12 cellular contexts compared by ENCODE assay signal in genomic region chr17:79006794-79007503, GRCh38. TPM values are rescaled to one million over a fixed set of nuclear protein-coding genes. Genes with fewer than 3 reads are reported as not detected.
DNase-seq lines count a peak whose midpoint lies in the region; ATAC-seq, FAIRE-seq and TF ChIP-seq lines count a peak whose summit lies in the region.
"Had no signal": no experiment of that assay in that cellular context is flagged by ENCODE, and none has a peak within 500 bp of the region (broad histone marks: within the 10 kb centered on the region; RNA-seq: fewer than 3 reads in every experiment).

No MANE protein-coding gene starts in this region.

- H3K4me3 Mint-ChIP-seq in activated CD8-positive, alpha-beta T cell treated with anti-CD3 and anti-CD28 coated beads for 36 hours, result peak overlapping the region; percentile 56
- H3K4me3 Mint-ChIP-seq in stimulated activated memory B cell treated with anti-CD40 and anti-IgM and Interleukin-4, amounts not matched to agents 10 μg/mL and 1 μg/mL and 100 μg/mL, for 72 hours, result no peak overlapping the region

- peaks cover 18 to 39% of the 10 kb centered on the region in 2 experiments; a peak in 3 of 4 replicates for H3K4me1 ChIP-seq in SK-N-SH (ENCODE audit: control insufficient read depth in 1 of 2, insufficient read depth in 2 of 2, low read depth in 1 of 2, low read length in 1 of 2)
- peaks cover 28% of the 10 kb centered on the region for H3K4me1 ChIP-seq in Karpas-422 (ENCODE audit: low read length)

- intact Hi-C loops in activated CD8-positive, alpha-beta T cell treated with anti-CD3 and anti-CD28 coated beads for 36 hours (cut with micrococcal nuclease), result no loop called here

- DNase-seq in SK-N-SH (no peak), medulla oblongata (ENCODE audit: extremely low spot score) (peak; percentile 61), NCI-H748 (lab: John Stamatoyannopoulos, UW; ENCODE audit: unreplicated experiment) (no peak), GM12892 (ENCODE audit: insufficient read length) (no peak), Karpas-422 (no peak)
- no peak for DNase-seq in activated CD8-positive, alpha-beta T cell treated with anti-CD3 and anti-CD28 coated beads for 36 hours
- DNase-seq: DMS79 had no signal

- peak overlapping the region; percentile 62 for H3K27ac Mint-ChIP-seq in activated CD8-positive, alpha-beta T cell treated with anti-CD3 and anti-CD28 coated beads for 36 hours
- H3K27ac Mint-ChIP-seq in stimulated activated memory B cell treated with anti-CD40 and anti-IgM and Interleukin-4, amounts not matched to agents 10 μg/mL and 1 μg/mL and 100 μg/mL, for 72 hours, result peak overlapping the region; percentile 10

- no peaks in the 10 kb centered on the region for H3K9me3 ChIP-seq in SK-N-SH
- no peaks in the 10 kb centered on the region for H3K9me3 ChIP-seq in Karpas-422 (ENCODE audit: low read length)
- H3K9me3 ChIP-seq: mucosa of descending colon had no signal

- TF ChIP-seq POLR2A in GM12892 (IDR thresholded peaks at IDR 0.05; ENCODE audit: low read depth, low read length), result no peak

- no peak for TF ChIP-seq EP300 in SK-N-SH (IDR thresholded peaks at IDR 0.05; ENCODE audit: borderline replicate concordance in 1 of 2, low read depth in 1 of 2, low read length in 1 of 2)

- H3K9me2 ChIP-seq in SK-N-SH (no peaks in the 10 kb centered on the region), Karpas-422 (replicated peaks; ENCODE audit: insufficient read depth, low read length) (no peaks in the 10 kb centered on the region)

- no peak overlapping the region for H2AFZ ChIP-seq in SK-N-SH (ENCODE audit: low read depth)
- H2AFZ ChIP-seq in Karpas-422 (ENCODE audit: low read length), result no peak overlapping the region

- H3F3A ChIP-seq in SK-N-SH (replicated peaks; ENCODE audit: insufficient read depth), result peaks cover 3% of the 10 kb centered on the region

- H3K27ac ChIP-seq in SK-N-SH (ENCODE audit: low read depth in 2 of 2, low read length in 1 of 2), result no peak overlapping the region
- H3K27ac ChIP-seq in Karpas-422 (ENCODE audit: low read length), result no peak overlapping the region

- ATAC-seq in SK-N-SH treated with all-trans-retinoic acid at 6 μM for 48 hours, result no peak
- ATAC-seq in activated CD8-positive, alpha-beta T cell treated with anti-CD3 and anti-CD28 coated beads for 36 hours, result no peak
- no peak for ATAC-seq in stimulated activated memory B cell treated with anti-CD40 and anti-IgM and Interleukin-4, amounts not matched to agents 10 μg/mL and 1 μg/mL and 100 μg/mL, for 72 hours

- H3K79me2 ChIP-seq in SK-N-SH (ENCODE audit: insufficient read depth) (peaks cover 67% of the 10 kb centered on the region), Karpas-422 (ENCODE audit: low read length) (peaks cover 66% of the 10 kb centered on the region)

- POLR2A ChIA-PET in SK-N-SH (lab: Yijun Ruan, JAX), result no interaction called here
- POLR2A ChIA-PET in activated CD8-positive, alpha-beta T cell treated with anti-CD3 and anti-CD28 coated beads for 36 hours (lab: Charles Lee), result no interaction called here

- H3K4me3 ChIP-seq in SK-N-SH (ENCODE audit: low read depth in 2 of 2, low read length in 1 of 2) (no peak overlapping the region), Karpas-422 (ENCODE audit: low read length) (no peak overlapping the region)
- H3K4me3 ChIP-seq: mucosa of descending colon had no signal

- 0 out of 2 replicates have a peak overlapping the region, but pooled peaks have one; percentile 97 for H3K4me2 ChIP-seq in SK-N-SH
- H3K4me2 ChIP-seq in Karpas-422 (ENCODE audit: low read depth, low read length, poor library complexity, severe bottlenecking), result no peak overlapping the region

- no peak overlapping the region for H3K9ac ChIP-seq in SK-N-SH
- H3K9ac ChIP-seq in Karpas-422 (ENCODE audit: low read length), result no peak overlapping the region

- H4K20me1 ChIP-seq in SK-N-SH (ENCODE audit: insufficient read depth) (peaks cover 36% of the 10 kb centered on the region), Karpas-422 (ENCODE audit: insufficient read depth, low read depth, low read length) (peaks cover 21% of the 10 kb centered on the region)

- WGBS in SK-N-SH (ENCODE audit: low lambda C conversion rate), result 96% methylated on average over 19 of the region's 19 CpGs

- TF ChIP-seq CTCF in SK-N-SH (IDR thresholded peaks at IDR 0.05), result no peak
- TF ChIP-seq CTCF in activated CD8-positive, alpha-beta T cell treated with anti-CD3 and anti-CD28 coated beads for 36 hours (IDR thresholded peaks at IDR 0.05), result no peak

- peaks cover 49% of the 10 kb centered on the region for H3K4me1 Mint-ChIP-seq in activated CD8-positive, alpha-beta T cell treated with anti-CD3 and anti-CD28 coated beads for 36 hours (ENCODE audit: low read depth)
- H3K4me1 Mint-ChIP-seq in stimulated activated memory B cell treated with anti-CD40 and anti-IgM and Interleukin-4, amounts not matched to agents 10 μg/mL and 1 μg/mL and 100 μg/mL, for 72 hours, result peaks cover 59% of the 10 kb centered on the region

- H3K36me3 Mint-ChIP-seq in activated CD8-positive, alpha-beta T cell treated with anti-CD3 and anti-CD28 coated beads for 36 hours (ENCODE audit: low read depth), result peaks cover 4% of the 10 kb centered on the region
- peaks cover 14% of the 10 kb centered on the region for H3K36me3 Mint-ChIP-seq in stimulated activated memory B cell treated with anti-CD40 and anti-IgM and Interleukin-4, amounts not matched to agents 10 μg/mL and 1 μg/mL and 100 μg/mL, for 72 hours

- H3K36me3 ChIP-seq in SK-N-SH (replicated peaks in 1 of 2; ENCODE audit: control insufficient read depth in 1 of 2, insufficient read depth in 2 of 2, low read length in 1 of 2) (peaks cover 0 to 32% of the 10 kb centered on the region in 2 experiments), Karpas-422 (ENCODE audit: insufficient read depth, low read length) (no peaks in the 10 kb centered on the region)

- no peaks in the 10 kb centered on the region for H3K9me3 Mint-ChIP-seq in activated CD8-positive, alpha-beta T cell treated with anti-CD3 and anti-CD28 coated beads for 36 hours
- H3K9me3 Mint-ChIP-seq in stimulated activated memory B cell treated with anti-CD40 and anti-IgM and Interleukin-4, amounts not matched to agents 10 μg/mL and 1 μg/mL and 100 μg/mL, for 72 hours, result no peaks in the 10 kb centered on the region

- TF ChIP-seq RAD21 in SK-N-SH (IDR thresholded peaks at IDR 0.05; ENCODE audit: low read length), result no peak

- CTCF ChIA-PET in SK-N-SH (lab: Yijun Ruan, JAX), result interaction anchor here (1.3 kb wide), 1 partner anchor 15 kb away, joined by 3 read pairs; no protein-coding TSS in a partner anchor
- CTCF ChIA-PET in activated CD8-positive, alpha-beta T cell treated with anti-CD3 and anti-CD28 coated beads for 36 hours (lab: Charles Lee), result no interaction called here

- no peaks in the 10 kb centered on the region for H3K27me3 Mint-ChIP-seq in activated CD8-positive, alpha-beta T cell treated with anti-CD3 and anti-CD28 coated beads for 36 hours
- H3K27me3 Mint-ChIP-seq in stimulated activated memory B cell treated with anti-CD40 and anti-IgM and Interleukin-4, amounts not matched to agents 10 μg/mL and 1 μg/mL and 100 μg/mL, for 72 hours, result no peaks in the 10 kb centered on the region

- no peak for FAIRE-seq in GM12892 (lab: Jason Lieb, UNC)
- FAIRE-seq: endometrium, TTC549 had no signal

- H3K27me3 ChIP-seq in SK-N-SH (ENCODE audit: insufficient read depth) (no peaks in the 10 kb centered on the region), Karpas-422 (ENCODE audit: low read length) (no peaks in the 10 kb centered on the region)

TF ChIP-seq in SK-N-SH treated with all-trans-retinoic acid at 6 μM for 48 hours, 23 proteins besides CTCF, POLR2A, EP300 and RAD21:
- TF ChIP-seq OSR1 (CRISPR knock-in tag; IDR thresholded peaks at IDR 0.05) (no peak), SNAI2 (CRISPR knock-in tag; IDR thresholded peaks at IDR 0.05) (no peak), ZC3H10 (CRISPR knock-in tag; IDR thresholded peaks at IDR 0.05) (no peak)
TF ChIP-seq in SK-N-SH treated with all-trans-retinoic acid at 6 μM for 48 hours: peak in this region for 0.

RNA-seq across cellular contexts. Expression of gene CANT1, which starts 2.6 kb away (rescaled TPM):
- 83.8 and 87.4 TPM in 2 replicates for polyA plus RNA-seq in SK-N-SH (2012; rRNA removed)
- polyA plus RNA-seq in SK-N-SH (2012; cell fraction: cytosol; rRNA removed), result 47.2 and 67.5 TPM in 2 replicates
- 55.9 and 68.2 TPM in 2 replicates for polyA plus RNA-seq in SK-N-SH (2012; cell fraction: nucleus; rRNA removed)
- 10 to 100 TPM; 41.4 to 48.2 TPM for total RNA-seq in activated CD8-positive, alpha-beta T cell treated with anti-CD3 and anti-CD28 coated beads for 36 hours
- 12.2 TPM for polyA plus RNA-seq in GM12892 (2012; ENCODE audit: missing spikeins)
- total RNA-seq in Karpas-422 (2014; rRNA removed; shearing (Covaris generic); ENCODE audit: low replicate concordance), result 22.7 and 27.6 TPM in 2 replicates

RNA-seq across cellular contexts. Expression of gene C1QTNF1, which starts 17.0 kb away (rescaled TPM):
- 11.6 and 14.3 TPM in 2 replicates for polyA plus RNA-seq in SK-N-SH (2012; rRNA removed)
- 5.3 and 10.0 TPM in 2 replicates for polyA plus RNA-seq in SK-N-SH (2012; cell fraction: cytosol; rRNA removed)
- polyA plus RNA-seq in SK-N-SH (2012; cell fraction: nucleus; rRNA removed), result 9.1 and 10.1 TPM in 2 replicates
- under 1 TPM; 0.13 to 0.14 TPM for total RNA-seq in activated CD8-positive, alpha-beta T cell treated with anti-CD3 and anti-CD28 coated beads for 36 hours
- polyA plus RNA-seq in GM12892 (2012; ENCODE audit: missing spikeins), result 0.08 TPM
- total RNA-seq in Karpas-422 (2014; rRNA removed; shearing (Covaris generic); ENCODE audit: low replicate concordance), result not detected in 2 replicates

RNA-seq across cellular contexts. Expression of gene LGALS3BP, which starts 27.2 kb away (rescaled TPM):
- polyA plus RNA-seq in SK-N-SH (2012; rRNA removed), result 272 and 579 TPM in 2 replicates
- polyA plus RNA-seq in SK-N-SH (2012; cell fraction: cytosol; rRNA removed), result 169 and 266 TPM in 2 replicates
- 757 and 838 TPM in 2 replicates for polyA plus RNA-seq in SK-N-SH (2012; cell fraction: nucleus; rRNA removed)
- total RNA-seq in activated CD8-positive, alpha-beta T cell treated with anti-CD3 and anti-CD28 coated beads for 36 hours, result 10 to 100 TPM; 41.4 to 50.8 TPM
- polyA plus RNA-seq in GM12892 (2012; ENCODE audit: missing spikeins), result 0.70 TPM
- total RNA-seq in Karpas-422 (2014; rRNA removed; shearing (Covaris generic); ENCODE audit: low replicate concordance), result 23.7 and 39.5 TPM in 2 replicates
